In genomic region chr14:53615254-53615653, GRCh38 we compare ENCODE assay signal across 33 cellular contexts.
"Had no signal": no experiment of that assay in that cellular context is flagged by ENCODE, and none has a peak within 500 bp of the region (broad histone marks: within the 10 kb centered on the region; RNA-seq: fewer than 3 reads in every experiment).

No MANE protein-coding gene starts in this region.

- H3K4me1 ChIP-seq: adrenal gland, left lung, thyroid gland, upper lobe of left lung had no signal

- H3K27me3 ChIP-seq: adrenal gland, esophagus muscularis mucosa, foreskin keratinocyte, heart left ventricle, left lung, ovary, stomach, thyroid gland, upper lobe of left lung, vagina had no signal

- H3K27me3 Mint-ChIP-seq: dendritic cell treated with granulocyte-macrophage colony-stimulating factor and Interleukin-4, amounts not matched to agents 40 ng/mL and 50 ng/mL, for 4 days; naive B cell; progenitor cell of endocrine pancreas had no signal

- H3K4me3 Mint-ChIP-seq: activated naive CD4-positive, alpha-beta T cell treated with anti-CD3 and anti-CD28 coated beads for 36 hours; activated naive CD8-positive, alpha-beta T cell treated with anti-CD3 and anti-CD28 coated beads for 36 hours; activated T-helper 1 cell treated with anti-CD3 and anti-CD28 coated beads, Interleukin-12 subunit alpha, Interleukin-12 subunit beta, Interleukin-2, Interleukin-4 antibody, amounts not matched to agents 30 ng/mL and 10 ng/mL and 1 ng/mL, durations not matched to agents 14 hours and 24 hours and 36 hours; brain; dendritic cell treated with granulocyte-macrophage colony-stimulating factor and Interleukin-4, amounts not matched to agents 40 ng/mL and 50 ng/mL, for 4 days; endodermal cell; naive B cell; nephron progenitor cell; stimulated activated effector memory CD8-positive, alpha-beta T cell treated with anti-CD3 and anti-CD28 coated beads, Interleukin-12 subunit alpha, Interleukin-12 subunit beta, amount 100 ng/mL, for 72 hours had no signal

- H3K27ac Mint-ChIP-seq: activated naive CD4-positive, alpha-beta T cell treated with anti-CD3 and anti-CD28 coated beads for 36 hours; activated naive CD8-positive, alpha-beta T cell treated with anti-CD3 and anti-CD28 coated beads for 36 hours; activated T-helper 1 cell treated with anti-CD3 and anti-CD28 coated beads, Interleukin-12 subunit alpha, Interleukin-12 subunit beta, Interleukin-2, Interleukin-4 antibody, amounts not matched to agents 30 ng/mL and 10 ng/mL and 1 ng/mL, durations not matched to agents 14 hours and 24 hours and 36 hours; brain; dendritic cell treated with granulocyte-macrophage colony-stimulating factor and Interleukin-4, amounts not matched to agents 40 ng/mL and 50 ng/mL, for 4 days; endodermal cell; nephron progenitor cell; stimulated activated effector memory CD8-positive, alpha-beta T cell treated with anti-CD3 and anti-CD28 coated beads, Interleukin-12 subunit alpha, Interleukin-12 subunit beta, amount 100 ng/mL, for 72 hours had no signal

- DNase-seq: activated CD4-positive, alpha-beta T cell treated with anti-CD3 and anti-CD28 coated beads for 48 hours; activated CD4-positive, alpha-beta T cell treated with anti-CD3 and anti-CD28 coated beads, Interleukin-2, amount 50 U/mL, for 48 hours; activated CD8-positive, alpha-beta memory T cell treated with anti-CD3 and anti-CD28 coated beads, Interleukin-2, amount 50 U/mL, for 4 hours; activated effector memory CD4-positive, alpha-beta T cell treated with anti-CD3 and anti-CD28 coated beads, Interleukin-2, amount 50 U/mL, for 16 hours; activated naive CD4-positive, alpha-beta T cell treated with anti-CD3 and anti-CD28 coated beads for 36 hours; activated naive CD8-positive, alpha-beta T cell treated with anti-CD3 and anti-CD28 coated beads for 36 hours; activated T-cell treated with anti-CD3 and anti-CD28 coated beads, Interleukin-2, amount 50 U/mL, for 1 hour; adrenal gland; aorta; endodermal cell; foreskin keratinocyte; heart left ventricle; kidney glomerular epithelial cell; left lung; naive B cell; nephron progenitor cell; ovary; stimulated activated CD4-positive, alpha-beta T cell treated with anti-CD3 and anti-CD28 coated beads, Interleukin-12 subunit alpha, Interleukin-12 subunit beta, amount 100 ng/mL, for 4 hours; stimulated activated CD4-positive, alpha-beta T cell treated with anti-CD3 and anti-CD28 coated beads, Interleukin-4, amount 100 ng/mL, for 24 hours; stomach; thyroid gland; upper lobe of left lung had no signal

- H3K4me1 Mint-ChIP-seq: stimulated activated effector memory CD8-positive, alpha-beta T cell treated with anti-CD3 and anti-CD28 coated beads, Interleukin-12 subunit alpha, Interleukin-12 subunit beta, amount 100 ng/mL, for 72 hours had no signal

- H3K27ac ChIP-seq: adrenal gland, esophagus muscularis mucosa, foreskin keratinocyte, heart left ventricle, left lung, ovary, skin epidermis, stomach, thyroid gland, upper lobe of left lung, vagina had no signal

- H3K9me3 Mint-ChIP-seq: activated naive CD4-positive, alpha-beta T cell treated with anti-CD3 and anti-CD28 coated beads for 36 hours; activated naive CD8-positive, alpha-beta T cell treated with anti-CD3 and anti-CD28 coated beads for 36 hours; naive B cell had no signal

- H3K9me3 ChIP-seq: adrenal gland, esophagus muscularis mucosa, heart left ventricle, ovary, stomach, thyroid gland, upper lobe of left lung, vagina had no signal

- ATAC-seq: activated CD4-positive, CD25-positive, alpha-beta regulatory T cell treated with anti-CD3 and anti-CD28 coated beads, Interleukin-2, amount 50 U/mL, for 24 hours; foreskin keratinocyte; heart left ventricle; left lung; sciatic nerve; stimulated activated effector memory CD8-positive, alpha-beta T cell treated with anti-CD3 and anti-CD28 coated beads, Interleukin-12 subunit alpha, Interleukin-12 subunit beta, amount 100 ng/mL, for 72 hours had no signal

- H3K4me3 ChIP-seq: adrenal gland, esophagus muscularis mucosa, heart left ventricle, left lung, lung, ovary, skin epidermis, stomach, thyroid gland, upper lobe of left lung, vagina had no signal

- H3K36me3 ChIP-seq: adrenal gland, esophagus muscularis mucosa, heart left ventricle, left lung, ovary, stomach, thyroid gland, upper lobe of left lung, vagina had no signal

- H3K36me3 Mint-ChIP-seq: activated naive CD8-positive, alpha-beta T cell treated with anti-CD3 and anti-CD28 coated beads for 36 hours; brain; naive B cell; stimulated activated effector memory CD8-positive, alpha-beta T cell treated with anti-CD3 and anti-CD28 coated beads, Interleukin-12 subunit alpha, Interleukin-12 subunit beta, amount 100 ng/mL, for 72 hours had no signal
